12 cellular contexts compared by ENCODE assay signal in genomic region chr10:4102802-4103344, GRCh38.
"Had no signal": no experiment of that assay in that cellular context is flagged by ENCODE, and none has a peak within 500 bp of the region (broad histone marks: within the 10 kb centered on the region; RNA-seq: fewer than 3 reads in every experiment).

No MANE protein-coding gene starts in this region.

- H3K4me3 ChIP-seq: dorsolateral prefrontal cortex, gastrocnemius medialis, sigmoid colon had no signal

- H3K4me3 Mint-ChIP-seq: activated naive CD8-positive, alpha-beta T cell; activated T-cell treated with anti-CD3 and anti-CD28 coated beads, Interleukin-2, amount 50 U/mL, for 24 hours; nephron progenitor cell; stimulated activated naive CD8-positive, alpha-beta T cell treated with anti-CD3 and anti-CD28 coated beads, Interleukin-15, Interleukin-2, amounts not matched to agents 100 ng/mL and 50 ng/mL, for 24 hours had no signal

- H3K4me1 ChIP-seq: sigmoid colon had no signal

- H3K36me3 ChIP-seq: gastrocnemius medialis, sigmoid colon had no signal

- H3K4me1 Mint-ChIP-seq: nephron progenitor cell had no signal

- H3K27me3 Mint-ChIP-seq: activated naive CD8-positive, alpha-beta T cell; activated T-cell treated with anti-CD3 and anti-CD28 coated beads, Interleukin-2, amount 50 U/mL, for 24 hours had no signal

- H3K27me3 ChIP-seq: dorsolateral prefrontal cortex, gastrocnemius medialis, sigmoid colon had no signal

- H3K27ac Mint-ChIP-seq: activated naive CD8-positive, alpha-beta T cell; nephron progenitor cell; stimulated activated naive CD8-positive, alpha-beta T cell treated with anti-CD3 and anti-CD28 coated beads, Interleukin-15, Interleukin-2, amounts not matched to agents 100 ng/mL and 50 ng/mL, for 24 hours had no signal

- H3K9me3 ChIP-seq: gastrocnemius medialis, sigmoid colon had no signal

- DNase-seq: activated gamma-delta T cell; activated T-cell treated with anti-CD3 and anti-CD28 coated beads, Interleukin-2, amount 50 U/mL, for 24 hours; anterior cingulate cortex; dorsolateral prefrontal cortex; gastrocnemius medialis; left ventricle myocardium superior; nephron progenitor cell; sigmoid colon; stimulated activated CD4-positive, alpha-beta T cell treated with anti-CD3 and anti-CD28 coated beads, Interleukin-4, amount 100 ng/mL, for 1 hour; stimulated activated CD8-positive, alpha-beta memory T cell treated with anti-CD3 and anti-CD28 coated beads, Interleukin-4, amount 100 ng/mL, for 48 hours had no signal

- H3K27ac ChIP-seq: dorsolateral prefrontal cortex, gastrocnemius medialis, sigmoid colon had no signal

- H3K9me3 Mint-ChIP-seq: activated T-cell treated with anti-CD3 and anti-CD28 coated beads, Interleukin-2, amount 50 U/mL, for 24 hours; stimulated activated naive CD8-positive, alpha-beta T cell treated with anti-CD3 and anti-CD28 coated beads, Interleukin-15, Interleukin-2, amounts not matched to agents 100 ng/mL and 50 ng/mL, for 24 hours had no signal
